Comparison of ENCODE assay signal across 16 cellular contexts in the genomic region with DNA sequence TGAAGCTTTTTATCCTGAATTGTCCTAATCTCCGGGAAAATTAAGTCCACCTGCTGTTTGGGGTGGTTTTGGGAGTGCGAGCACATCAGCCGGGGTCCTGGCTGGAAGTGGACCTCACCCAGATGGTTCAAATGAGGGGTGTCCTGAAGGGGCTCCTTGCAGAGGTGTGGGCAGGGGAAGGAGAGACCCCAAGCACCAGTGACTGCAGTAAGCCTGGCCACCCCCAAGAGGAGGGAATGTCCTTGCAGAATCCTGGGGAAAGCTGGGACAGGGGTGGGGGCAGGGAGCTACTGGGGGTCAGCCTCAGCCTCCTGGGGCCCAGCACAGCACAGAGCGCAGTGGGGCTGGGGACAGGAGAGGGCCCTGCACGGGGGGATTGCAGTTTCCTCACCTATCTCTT. TPM values are rescaled to one million over a fixed set of nuclear protein-coding genes. Genes with fewer than 3 reads are reported as not detected.
DNase-seq lines count a peak whose midpoint lies in the region; ATAC-seq and TF ChIP-seq lines count a peak whose summit lies in the region.
"Had no signal": no experiment of that assay in that cellular context is flagged by ENCODE, and none has a peak within 500 bp of the region (broad histone marks: within the 10 kb centered on the region; RNA-seq: fewer than 3 reads in every experiment).

No MANE protein-coding gene starts in this region.

- no peak overlapping the region for H3K4me2 ChIP-seq in osteoblast (ENCODE audit: insufficient read depth, low read length)

- H3K4me1 ChIP-seq in heart right ventricle: peaks cover 0 to 23% (median 4%) of the 10 kb centered on the region in 9 donors
- peaks cover 17% of the 10 kb centered on the region for H3K4me1 ChIP-seq in left ventricle myocardium inferior
- no peaks in the 10 kb centered on the region for H3K4me1 ChIP-seq in osteoblast (ENCODE audit: insufficient read depth, low read length)

- no peaks in the 10 kb centered on the region for H4K20me1 ChIP-seq in osteoblast (ENCODE audit: insufficient read depth, low read length)

- TF ChIP-seq CTCF in heart right ventricle (IDR thresholded peaks at IDR 0.05): no peak
- TF ChIP-seq CTCF in left ventricle myocardium inferior (IDR thresholded peaks at IDR 0.05; ENCODE audit: borderline replicate concordance): no peak
- TF ChIP-seq CTCF in osteoblast (IDR thresholded peaks at IDR 0.05; ENCODE audit: extremely low read depth, low read depth, low read length): no peak

- 55 to 61% methylated on average over 5 of the region's 5 CpGs for WGBS in heart right ventricle, 2 donors

- peaks cover 0 to 3% (median 0%) of the 10 kb centered on the region in 7 donors for H3K27me3 ChIP-seq in heart right ventricle
- H3K27me3 ChIP-seq in left ventricle myocardium inferior (ENCODE audit: low read depth): no peaks in the 10 kb centered on the region
- no peaks in the 10 kb centered on the region for H3K27me3 ChIP-seq in osteoblast (ENCODE audit: insufficient read depth, low read length)
- H3K27me3 ChIP-seq: BLaER1 treated with 17β-estradiol and CSF1 and Interleukin-3, amounts not matched to agents 10 nM and 100 nM had no signal

- H3K36me3 ChIP-seq in heart right ventricle (peaks cover 0 to 8% (median 0%) of the 10 kb centered on the region in 9 donors), left ventricle myocardium inferior (peaks cover 14% of the 10 kb centered on the region), osteoblast (ENCODE audit: insufficient read depth, low read length) (no peaks in the 10 kb centered on the region)
- H3K36me3 ChIP-seq: BLaER1 treated with 17β-estradiol and CSF1 and Interleukin-3, amounts not matched to agents 10 nM and 100 nM had no signal

- ATAC-seq in heart right ventricle (peak in 1 of 8 donors; percentile 22), GM21360 (IDR thresholded peaks at IDR 0.05; ENCODE audit: unreplicated experiment) (no peak)
- ATAC-seq: HCT116 had no signal

- H3K79me2 ChIP-seq in osteoblast (ENCODE audit: insufficient read depth, low read length): no peaks in the 10 kb centered on the region

- H3K4me3 ChIP-seq in heart right ventricle (peak overlapping the region in 9 of 10 donors; percentile 12 to 47 (median 36)), left ventricle myocardium inferior (peak overlapping the region; percentile 63), osteoblast (ENCODE audit: insufficient read depth, low read length) (no peak overlapping the region)
- H3K4me3 ChIP-seq: BLaER1 treated with 17β-estradiol and CSF1 and Interleukin-3, amounts not matched to agents 10 nM and 100 nM; GM23248 had no signal

- no peak overlapping the region for H2AFZ ChIP-seq in osteoblast (ENCODE audit: low read length)
- H2AFZ ChIP-seq: GM23248 had no signal

- H3K27ac ChIP-seq in heart right ventricle: peak overlapping the region in 3 of 10 donors; percentile 5 to 86 (median 74)
- peak overlapping the region; percentile 86 for H3K27ac ChIP-seq in left ventricle myocardium inferior (replicated peaks)
- no peak overlapping the region for H3K27ac ChIP-seq in osteoblast (ENCODE audit: low read depth, low read length)
- H3K27ac ChIP-seq: BLaER1 treated with 17β-estradiol and CSF1 and Interleukin-3, amounts not matched to agents 10 nM and 100 nM; GM23248; HL-60 had no signal

- intact Hi-C loops in heart right ventricle (cut with DNase I): no loop called here
- intact Hi-C loops in cardiac septum (cut with DNase I): no loop called here
- intact Hi-C loops in left ventricle myocardium inferior (cut with micrococcal nuclease): no loop called here

- H3K9me3 ChIP-seq in heart right ventricle (no peaks in the 10 kb centered on the region), left ventricle myocardium inferior (replicated peaks) (no peaks in the 10 kb centered on the region), osteoblast (ENCODE audit: low read depth, low read length) (no peaks in the 10 kb centered on the region)
- H3K9me3 ChIP-seq: BLaER1 treated with 17β-estradiol and CSF1 and Interleukin-3, amounts not matched to agents 10 nM and 100 nM had no signal

- DNase-seq in heart right ventricle: no peak
- no peak for DNase-seq in cardiac septum (ENCODE audit: low spot score)
- DNase-seq in left ventricle myocardium inferior: no peak
- peak; percentile 87 for DNase-seq in osteoblast (ENCODE audit: insufficient read length, low spot score, missing footprints)
- no peak for DNase-seq in HuH-7.5 (ENCODE audit: low spot score)
- no peak for DNase-seq in stimulated activated CD4-positive, alpha-beta T cell treated with anti-CD3 and anti-CD28 coated beads, Interleukin-2, amount 100 ng/mL, for 24 hours
- DNase-seq: ACHN; CD4-positive, CD25-positive, alpha-beta regulatory T cell; DMS53; GF-D8; GM23248 had no signal

RNA-seq across cellular contexts. Expression of a gene that starts 29.4 kb away (rescaled TPM):
- total RNA-seq in heart right ventricle: 10 to 100 TPM in 1 of 10 donors, 1 to 10 TPM in 9; 4.7 to 11.0 (median 6.1) TPM
- 1 to 10 TPM; 7.3 to 7.5 TPM for polyA plus RNA-seq in heart right ventricle
- 5.5 TPM for total RNA-seq in cardiac septum
- 6.6 TPM for total RNA-seq in left ventricle myocardium inferior
- 29.8 and 40.2 TPM in 2 replicates for total RNA-seq in osteoblast

RNA-seq across cellular contexts. Expression of a gene that starts 46.2 kb away (rescaled TPM):
- total RNA-seq in heart right ventricle (10 to 100 TPM in 6 of 10 donors, 1 to 10 TPM in 4; 4.7 to 28.4 (median 12.9) TPM), cardiac septum (0.70 TPM), left ventricle myocardium inferior (15.5 TPM), osteoblast (under 0.01 and 0.29 TPM in 2 replicates)
- 1 to 10 TPM in 1 of 2 donors, under 1 TPM in 1; 0.04 to 4.1 TPM for polyA plus RNA-seq in heart right ventricle
- total RNA-seq: A172, GM23248 had no signal
- polyA plus RNA-seq: CD4-positive, CD25-positive, alpha-beta regulatory T cell; GM23248 had no signal
